Comparison of ENCODE assay signal across 8 cellular contexts in the genomic region with DNA sequence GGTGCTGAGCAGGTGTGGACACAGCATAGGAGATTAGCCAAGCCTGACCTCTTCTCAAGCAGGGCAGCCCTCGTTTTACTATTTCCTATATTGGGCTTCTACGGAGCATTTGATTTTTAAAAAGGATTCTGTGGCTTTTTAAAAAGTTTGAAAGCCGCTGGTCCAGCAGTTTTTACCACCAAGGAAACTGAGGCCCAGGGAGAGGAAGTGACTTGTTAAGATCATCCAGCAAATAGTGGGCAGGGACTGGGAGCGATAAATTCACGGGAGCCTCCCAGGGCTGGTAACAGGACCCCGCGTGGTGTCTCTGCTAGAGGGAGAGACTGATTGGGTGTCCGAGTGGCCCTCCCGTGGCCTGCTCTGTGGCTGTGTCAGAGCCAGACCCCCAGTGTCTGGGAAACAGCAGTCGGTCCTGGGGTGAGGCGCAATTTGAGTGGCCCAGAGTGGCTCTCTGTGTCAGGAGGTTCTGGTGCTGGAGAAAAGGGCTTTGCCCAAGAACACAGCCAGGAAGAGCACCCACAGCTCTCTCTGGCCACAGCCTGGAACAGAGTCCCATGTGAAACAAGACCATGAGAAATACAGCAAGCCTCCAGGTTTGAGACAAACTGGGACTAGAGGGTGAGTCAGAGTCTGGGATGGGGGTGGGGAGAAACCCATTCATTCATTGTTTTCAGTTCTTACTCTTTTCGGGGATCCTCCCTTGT. TPM values are rescaled to one million over a fixed set of nuclear protein-coding genes. Genes with fewer than 3 reads are reported as not detected.
DNase-seq lines count a peak whose midpoint lies in the region; FAIRE-seq and TF ChIP-seq lines count a peak whose summit lies in the region.

No MANE protein-coding gene starts in this region.

- H3K27ac ChIP-seq in parathyroid adenoma: peak overlapping the region; percentile 61

- H3K9me3 ChIP-seq in Loucy (ENCODE audit: insufficient read depth, low read depth, low read length) (no peaks in the 10 kb centered on the region), parathyroid adenoma (ENCODE audit: control insufficient read depth, low read length) (no peaks in the 10 kb centered on the region)

- H3F3A ChIP-seq in Loucy (ENCODE audit: low read depth): peaks cover 14% of the 10 kb centered on the region; the same call in 1 of the 2 replicates

- peak; percentile 40 for FAIRE-seq in GM12891 (lab: Jason Lieb, UNC)

- peak overlapping the region; percentile 78 for H3K4me2 ChIP-seq in Loucy (ENCODE audit: low read depth, low read length, poor library complexity, severe bottlenecking)
- peak overlapping the region; percentile 91 for H3K4me2 ChIP-seq in parathyroid adenoma (ENCODE audit: low read length)

- DNase-seq in GM12891 (ENCODE audit: insufficient read length, low spot score) (no peak), glomerular visceral epithelial cell (ENCODE audit: extremely low spot score) (peak; percentile 70), SHP77 treated with DMSO at 0.1 percent for 48 hours (lab: John Stamatoyannopoulos, UW) (no peak), NCI-H1105 (lab: John Stamatoyannopoulos, UW) (no peak), NCI-H1436 (lab: John Stamatoyannopoulos, UW) (no peak)
- DNase-seq in activated T-helper 1 cell treated with anti-CD3 and anti-CD28 coated beads, Interleukin-12 subunit alpha, Interleukin-12 subunit beta, Interleukin-2, Interleukin-4 antibody, amounts not matched to agents 30 ng/mL and 10 ng/mL and 1 ng/mL, durations not matched to agents 14 hours and 24 hours and 36 hours (ENCODE audit: low spot score): no peak

- H3K9me2 ChIP-seq in Loucy (replicated peaks; ENCODE audit: low read depth, low read length): no peaks in the 10 kb centered on the region

- TF ChIP-seq CTCF in Loucy (conservative IDR thresholded peaks at IDR 0.05; ENCODE audit: low read length) (no peak), parathyroid adenoma (IDR thresholded peaks at IDR 0.05) (no peak)

- H3K4me1 ChIP-seq in Loucy (ENCODE audit: insufficient read depth, low read length, poor library complexity, severe bottlenecking) (peaks cover 53% of the 10 kb centered on the region), parathyroid adenoma (peaks cover 13% of the 10 kb centered on the region)

- peaks cover 55% of the 10 kb centered on the region for H3K79me2 ChIP-seq in Loucy (ENCODE audit: insufficient read depth, low read length)
- H3K79me2 ChIP-seq in parathyroid adenoma: no peaks in the 10 kb centered on the region

- H2AFZ ChIP-seq in Loucy (ENCODE audit: low read length): peak overlapping the region; percentile 21; the same call in 1 of the 2 replicates
- peak overlapping the region; percentile 58 for H2AFZ ChIP-seq in parathyroid adenoma

- H3K9ac ChIP-seq in Loucy (ENCODE audit: low read depth, low read length, poor library complexity, severe bottlenecking) (peak overlapping the region; percentile 78), parathyroid adenoma (peak overlapping the region; percentile 28)

- H3K4me3 ChIP-seq in Loucy (ENCODE audit: low read length, poor library complexity, severe bottlenecking): peak overlapping the region; percentile 80
- peak overlapping the region; percentile 77 for H3K4me3 ChIP-seq in parathyroid adenoma (ENCODE audit: low read depth, low read length)

- H3K36me3 Mint-ChIP-seq in activated T-helper 1 cell treated with anti-CD3 and anti-CD28 coated beads, Interleukin-12 subunit alpha, Interleukin-12 subunit beta, Interleukin-2, Interleukin-4 antibody, amounts not matched to agents 30 ng/mL and 10 ng/mL and 1 ng/mL, durations not matched to agents 14 hours and 24 hours and 36 hours (ENCODE audit: low read depth): peaks cover 66% of the 10 kb centered on the region

- peaks cover 74% of the 10 kb centered on the region for H3K4me1 Mint-ChIP-seq in activated T-helper 1 cell treated with anti-CD3 and anti-CD28 coated beads, Interleukin-12 subunit alpha, Interleukin-12 subunit beta, Interleukin-2, Interleukin-4 antibody, amounts not matched to agents 30 ng/mL and 10 ng/mL and 1 ng/mL, durations not matched to agents 14 hours and 24 hours and 36 hours (ENCODE audit: low read depth)

- intact Hi-C loops in activated T-helper 1 cell treated with anti-CD3 and anti-CD28 coated beads, Interleukin-12 subunit alpha, Interleukin-12 subunit beta, Interleukin-2, Interleukin-4 antibody, amounts not matched to agents 30 ng/mL and 10 ng/mL and 1 ng/mL, durations not matched to agents 14 hours and 24 hours and 36 hours (cut with micrococcal nuclease): loop anchor here (1.0 kb wide), 7 partner anchors 20 to 224 kb away; a partner anchor contains a TSS

- H3K36me3 ChIP-seq in Loucy (ENCODE audit: insufficient read depth, low read length) (peaks cover 14% of the 10 kb centered on the region; the same call in 1 of the 2 replicates), parathyroid adenoma (ENCODE audit: control insufficient read depth, insufficient read depth, low read length) (no peaks in the 10 kb centered on the region)

- peak overlapping the region; percentile 97 for H3K4me3 Mint-ChIP-seq in activated T-helper 1 cell treated with anti-CD3 and anti-CD28 coated beads, Interleukin-12 subunit alpha, Interleukin-12 subunit beta, Interleukin-2, Interleukin-4 antibody, amounts not matched to agents 30 ng/mL and 10 ng/mL and 1 ng/mL, durations not matched to agents 14 hours and 24 hours and 36 hours

- H4K20me1 ChIP-seq in Loucy (ENCODE audit: insufficient read depth, low read length, poor library complexity, severe bottlenecking): peaks cover 10% of the 10 kb centered on the region

- TF ChIP-seq POLR2A in GM12891 (IDR thresholded peaks at IDR 0.05; ENCODE audit: low read depth, low read length): peak; percentile 78

- H3K27me3 ChIP-seq in Loucy (ENCODE audit: insufficient read depth, low read length, poor library complexity, severe bottlenecking) (no peaks in the 10 kb centered on the region), parathyroid adenoma (ENCODE audit: control insufficient read depth, insufficient read depth, low read length) (no peaks in the 10 kb centered on the region)

- H3K27me3 Mint-ChIP-seq in activated T-helper 1 cell treated with anti-CD3 and anti-CD28 coated beads, Interleukin-12 subunit alpha, Interleukin-12 subunit beta, Interleukin-2, Interleukin-4 antibody, amounts not matched to agents 30 ng/mL and 10 ng/mL and 1 ng/mL, durations not matched to agents 14 hours and 24 hours and 36 hours (ENCODE audit: insufficient read depth): no peaks in the 10 kb centered on the region

- no peaks in the 10 kb centered on the region for H3K9me3 Mint-ChIP-seq in activated T-helper 1 cell treated with anti-CD3 and anti-CD28 coated beads, Interleukin-12 subunit alpha, Interleukin-12 subunit beta, Interleukin-2, Interleukin-4 antibody, amounts not matched to agents 30 ng/mL and 10 ng/mL and 1 ng/mL, durations not matched to agents 14 hours and 24 hours and 36 hours

- H3K27ac Mint-ChIP-seq in activated T-helper 1 cell treated with anti-CD3 and anti-CD28 coated beads, Interleukin-12 subunit alpha, Interleukin-12 subunit beta, Interleukin-2, Interleukin-4 antibody, amounts not matched to agents 30 ng/mL and 10 ng/mL and 1 ng/mL, durations not matched to agents 14 hours and 24 hours and 36 hours: peak overlapping the region; percentile 92

TF ChIP-seq in GM12891, 5 proteins besides CTCF, POLR2A, EP300 and RAD21:
- TF ChIP-seq TAF1 (IDR thresholded peaks at IDR 0.05; ENCODE audit: low read depth, low read length) (0 out of 2 replicates have a peak, but pooled peaks have one; percentile 27), SPI1 (IDR thresholded peaks at IDR 0.05; ENCODE audit: low read depth, low read length) (0 out of 2 replicates have a peak, but pooled peaks have one; percentile 6), POU2F2 (IDR thresholded peaks at IDR 0.05; ENCODE audit: low read depth, low read length) (no peak), PAX5 (IDR thresholded peaks at IDR 0.05; ENCODE audit: insufficient read depth, low read length, severe bottlenecking) (peak; percentile 17)

RNA-seq across cellular contexts. Expression of a gene that starts 4.2 kb away (rescaled TPM):
- polyA plus RNA-seq in GM12891 (2012; ENCODE audit: low read depth, missing spikeins): 28.0 TPM
- 530 and 545 TPM in 2 replicates for total RNA-seq in activated T-helper 1 cell treated with anti-CD3 and anti-CD28 coated beads, Interleukin-12 subunit alpha, Interleukin-12 subunit beta, Interleukin-2, Interleukin-4 antibody, amounts not matched to agents 30 ng/mL and 10 ng/mL and 1 ng/mL, durations not matched to agents 14 hours and 24 hours and 36 hours

RNA-seq across cellular contexts. Expression of a gene that starts 11.7 kb away (rescaled TPM):
- polyA plus RNA-seq in GM12891 (2012; ENCODE audit: low read depth, missing spikeins): 9.3 TPM
- 45.4 and 57.1 TPM in 2 replicates for total RNA-seq in activated T-helper 1 cell treated with anti-CD3 and anti-CD28 coated beads, Interleukin-12 subunit alpha, Interleukin-12 subunit beta, Interleukin-2, Interleukin-4 antibody, amounts not matched to agents 30 ng/mL and 10 ng/mL and 1 ng/mL, durations not matched to agents 14 hours and 24 hours and 36 hours

RNA-seq across cellular contexts. Expression of a gene that starts 30.5 kb away (rescaled TPM):
- polyA plus RNA-seq in GM12891 (2012; ENCODE audit: low read depth, missing spikeins): 43.2 TPM
- total RNA-seq in activated T-helper 1 cell treated with anti-CD3 and anti-CD28 coated beads, Interleukin-12 subunit alpha, Interleukin-12 subunit beta, Interleukin-2, Interleukin-4 antibody, amounts not matched to agents 30 ng/mL and 10 ng/mL and 1 ng/mL, durations not matched to agents 14 hours and 24 hours and 36 hours: 228 and 239 TPM in 2 replicates

RNA-seq across cellular contexts. Expression of a gene that starts 59.7 kb away (rescaled TPM):
- 16.1 TPM for polyA plus RNA-seq in GM12891 (2012; ENCODE audit: low read depth, missing spikeins)
- total RNA-seq in activated T-helper 1 cell treated with anti-CD3 and anti-CD28 coated beads, Interleukin-12 subunit alpha, Interleukin-12 subunit beta, Interleukin-2, Interleukin-4 antibody, amounts not matched to agents 30 ng/mL and 10 ng/mL and 1 ng/mL, durations not matched to agents 14 hours and 24 hours and 36 hours: 38.8 and 39.0 TPM in 2 replicates
